In genomic region chr1:46197551-46198025, GRCh38 we compare ENCODE assay signal across 10 cellular contexts. TPM values are rescaled to one million over a fixed set of nuclear protein-coding genes. Genes with fewer than 3 reads are reported as not detected.
DNase-seq lines count a peak whose midpoint lies in the region; ATAC-seq and TF ChIP-seq lines count a peak whose summit lies in the region.
"Had no signal": no experiment of that assay in that cellular context is flagged by ENCODE, and none has a peak within 500 bp of the region (broad histone marks: within the 10 kb centered on the region; RNA-seq: fewer than 3 reads in every experiment).

No MANE protein-coding gene starts in this region.

- H3K4me3 ChIP-seq in adrenal gland, result peak overlapping the region in 3 of 4 donors; percentile 66 to 88 (median 75)
- peak overlapping the region; percentile 58 to 94 (median 84) for H3K4me3 ChIP-seq in tibial nerve

- TF ChIP-seq EP300 in tibial nerve (IDR thresholded peaks at IDR 0.05), result no peak

- no peak for DNase-seq in activated CD4-positive, alpha-beta T cell treated with anti-CD3 and anti-CD28 coated beads, Interleukin-2, amount 10 ng/mL, durations not matched to agents 24 days and 14 days
- DNase-seq in activated CD4-positive, alpha-beta T cell treated with anti-CD3 and anti-CD28 coated beads, Interleukin-2, amount 50 U/mL, for 48 hours, result no peak
- no peak for DNase-seq in adrenal gland
- no peak for DNase-seq in tibial nerve (ENCODE audit: low spot score in 2 of 2)
- no peak for DNase-seq in DMS53 (lab: John Stamatoyannopoulos, UW)
- DNase-seq in NCI-H82 treated with DMSO at 0.1 percent for 48 hours (lab: John Stamatoyannopoulos, UW; ENCODE audit: unreplicated experiment), result no peak

- no peaks in the 10 kb centered on the region for H3K9me3 Mint-ChIP-seq in activated CD4-positive, alpha-beta T cell treated with anti-CD3 and anti-CD28 coated beads, Interleukin-2, amount 10 ng/mL, durations not matched to agents 24 days and 14 days

- ATAC-seq in GM21367 (IDR thresholded peaks at IDR 0.05; ENCODE audit: unreplicated experiment), result no peak

- no peak for TF ChIP-seq CTCF in adrenal gland (IDR thresholded peaks at IDR 0.05)
- TF ChIP-seq CTCF in tibial nerve (IDR thresholded peaks at IDR 0.05), result no peak

- no peaks in the 10 kb centered on the region for H3K27me3 ChIP-seq in adrenal gland
- H3K27me3 ChIP-seq in layer of hippocampus (ENCODE audit: control insufficient read depth, insufficient read depth, low read length), result no peaks in the 10 kb centered on the region
- no peaks in the 10 kb centered on the region for H3K27me3 ChIP-seq in tibial nerve

- H3K9me3 ChIP-seq in adrenal gland (replicated peaks in 1 of 3), result no peaks in the 10 kb centered on the region
- H3K9me3 ChIP-seq in tibial nerve, result no peaks in the 10 kb centered on the region

- peak overlapping the region; percentile 85 for H3K27ac Mint-ChIP-seq in activated CD4-positive, alpha-beta T cell treated with anti-CD3 and anti-CD28 coated beads, Interleukin-2, amount 10 ng/mL, durations not matched to agents 24 days and 14 days

- H3K36me3 Mint-ChIP-seq in activated CD4-positive, alpha-beta T cell treated with anti-CD3 and anti-CD28 coated beads, Interleukin-2, amount 10 ng/mL, durations not matched to agents 24 days and 14 days (ENCODE audit: low read depth), result peaks cover 21% of the 10 kb centered on the region

- H3K27ac ChIP-seq in adrenal gland, result peak overlapping the region in 2 of 5 donors; percentile 56 to 68
- H3K27ac ChIP-seq in layer of hippocampus (ENCODE audit: low read depth, low read length), result peak overlapping the region; percentile 79
- H3K27ac ChIP-seq in tibial nerve, result peak overlapping the region in 3 of 4 donors; percentile 49 to 89 (median 79)

- 28 to 60% (median 55%) methylated on average over 3 to 9 of the region's 9 CpGs for WGBS in adrenal gland, 4 donors
- WGBS in tibial nerve, 2 donors, result 42 to 48% methylated on average over 9 of the region's 9 CpGs

- H3K4me1 ChIP-seq in adrenal gland (replicated peaks in 1 of 2) (peaks cover 17 to 35% of the 10 kb centered on the region in 2 donors), tibial nerve (peaks cover 0 to 31% (median 13%) of the 10 kb centered on the region in 4 donors)

- no peaks in the 10 kb centered on the region for H3K27me3 Mint-ChIP-seq in activated CD4-positive, alpha-beta T cell treated with anti-CD3 and anti-CD28 coated beads, Interleukin-2, amount 10 ng/mL, durations not matched to agents 24 days and 14 days

- peaks cover 16% of the 10 kb centered on the region for H3K4me1 Mint-ChIP-seq in activated CD4-positive, alpha-beta T cell treated with anti-CD3 and anti-CD28 coated beads, Interleukin-2, amount 10 ng/mL, durations not matched to agents 24 days and 14 days

- H3K36me3 ChIP-seq in adrenal gland (replicated peaks in 1 of 2) (peaks cover 0 to 20% of the 10 kb centered on the region in 2 donors), tibial nerve (peaks cover 0 to 44% (median 9%) of the 10 kb centered on the region in 3 donors)

- intact Hi-C loops in activated CD4-positive, alpha-beta T cell treated with anti-CD3 and anti-CD28 coated beads, Interleukin-2, amount 10 ng/mL, durations not matched to agents 24 days and 14 days (cut with micrococcal nuclease), result loop anchor here (2.0 to 5.0 kb wide), 2 partner anchors 19 to 445 kb away; partner anchors contain the start of gene IPP
- intact Hi-C loops in adrenal gland (cut with DNase I), result no loop called here

- TF ChIP-seq POLR2A in adrenal gland (IDR thresholded peaks at IDR 0.05) (no peak), tibial nerve (IDR thresholded peaks at IDR 0.05) (no peak)

- peak overlapping the region; percentile 89 for H3K4me3 Mint-ChIP-seq in activated CD4-positive, alpha-beta T cell treated with anti-CD3 and anti-CD28 coated beads, Interleukin-2, amount 10 ng/mL, durations not matched to agents 24 days and 14 days

RNA-seq across cellular contexts. Expression of gene POMGNT1, which starts 0.6 kb away (rescaled TPM):
- total RNA-seq in activated CD4-positive, alpha-beta T cell treated with anti-CD3 and anti-CD28 coated beads, Interleukin-2, amount 10 ng/mL, durations not matched to agents 24 days and 14 days, result 75.1 and 83.0 TPM in 2 replicates
- total RNA-seq in adrenal gland, result 100 to 1,000 TPM in 2 of 8 donors, 10 to 100 TPM in 6; 44.6 to 126 (median 81.9) TPM
- polyA plus RNA-seq in adrenal gland, result 100 to 1,000 TPM in 2 of 3 donors, 10 to 100 TPM in 1; 73.0 to 149 (median 101) TPM
- 10 to 100 TPM; 53.8 to 71.5 (median 62.8) TPM for total RNA-seq in tibial nerve

RNA-seq across cellular contexts. Expression of gene LURAP1, which starts 5.5 kb away (rescaled TPM):
- total RNA-seq in activated CD4-positive, alpha-beta T cell treated with anti-CD3 and anti-CD28 coated beads, Interleukin-2, amount 10 ng/mL, durations not matched to agents 24 days and 14 days, result 0.12 and 0.21 TPM in 2 replicates
- total RNA-seq in adrenal gland (10 to 100 TPM in 1 of 8 donors, 1 to 10 TPM in 7; 6.2 to 10.0 (median 9.0) TPM), tibial nerve (10 to 100 TPM; 19.0 to 26.1 (median 23.8) TPM)
- 1 to 10 TPM; 3.3 to 7.4 (median 5.0) TPM for polyA plus RNA-seq in adrenal gland
- total RNA-seq: Daoy had no signal

RNA-seq across cellular contexts. Expression of gene P3R3URF, which starts 21.3 kb away (rescaled TPM):
- total RNA-seq in activated CD4-positive, alpha-beta T cell treated with anti-CD3 and anti-CD28 coated beads, Interleukin-2, amount 10 ng/mL, durations not matched to agents 24 days and 14 days, result not detected in 2 replicates
- total RNA-seq in adrenal gland (not detected), tibial nerve (not detected)
- polyA plus RNA-seq in adrenal gland, result not detected
- total RNA-seq: Daoy had no signal
- polyA plus RNA-seq: adipose tissue had no signal

RNA-seq across cellular contexts. Expression of gene TSPAN1, which starts 22.7 kb away (rescaled TPM):
- total RNA-seq in activated CD4-positive, alpha-beta T cell treated with anti-CD3 and anti-CD28 coated beads, Interleukin-2, amount 10 ng/mL, durations not matched to agents 24 days and 14 days, result not detected in 2 replicates
- total RNA-seq in adrenal gland, result 10 to 100 TPM in 5 of 8 donors, 1 to 10 TPM in 3; 3.2 to 44.6 (median 12.3) TPM
- polyA plus RNA-seq in adrenal gland, result 1 to 10 TPM; 4.7 to 8.2 (median 6.5) TPM
- total RNA-seq in tibial nerve, result 1 to 10 TPM; 3.0 to 8.6 (median 5.6) TPM
- total RNA-seq: Daoy had no signal

RNA-seq across cellular contexts. Expression of gene RAD54L, which starts 50.0 kb away (rescaled TPM):
- total RNA-seq in activated CD4-positive, alpha-beta T cell treated with anti-CD3 and anti-CD28 coated beads, Interleukin-2, amount 10 ng/mL, durations not matched to agents 24 days and 14 days, result 55.5 and 59.6 TPM in 2 replicates
- total RNA-seq in adrenal gland (1 to 10 TPM in 3 of 8 donors, under 1 TPM in 3, not detected in 2; 0.49 to 2.7 (median 0.88) TPM), tibial nerve (1 to 10 TPM in 3 of 4 donors, not detected in 1; 1.3 to 2.1 (median 1.5) TPM)
- polyA plus RNA-seq in adrenal gland, result 1 to 10 TPM; 1.3 to 2.1 (median 1.9) TPM
